33 cellular contexts compared by ENCODE assay signal in the genomic region with DNA sequence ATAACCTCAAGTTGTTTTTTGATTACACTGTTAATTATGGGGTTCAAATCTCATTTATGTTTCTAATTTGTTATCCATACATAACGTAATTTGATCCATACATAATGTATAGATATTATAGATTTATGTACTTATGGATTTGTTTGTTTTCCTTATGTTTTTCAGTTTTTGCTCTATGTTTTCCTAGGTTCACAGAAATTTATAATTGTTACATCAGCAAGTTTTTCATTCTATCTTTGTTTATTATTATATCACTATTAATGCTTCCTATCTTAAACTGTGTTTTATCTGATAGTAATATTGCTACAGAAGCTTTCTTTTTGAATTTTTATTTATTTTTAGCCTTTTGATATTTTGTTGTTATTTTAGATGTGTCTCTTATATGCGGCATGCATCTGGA.
"Had no signal": no experiment of that assay in that cellular context is flagged by ENCODE, and none has a peak within 500 bp of the region (broad histone marks: within the 10 kb centered on the region; RNA-seq: fewer than 3 reads in every experiment).

No MANE protein-coding gene starts in this region.

- H3K27ac ChIP-seq: adrenal gland, ascending aorta, cardiac muscle cell, WERI-Rb-1 had no signal

- ATAC-seq: activated CD8-positive, alpha-beta T cell treated with anti-CD3 and anti-CD28 coated beads for 36 hours; activated naive CD4-positive, alpha-beta T cell treated with anti-CD3 and anti-CD28 coated beads, Interleukin-2, amount 50 U/mL, for 72 hours; activated T-cell treated with anti-CD3 and anti-CD28 coated beads, Interleukin-2, amount 50 U/mL, for 4 hours; activated T-cell treated with anti-CD3 and anti-CD28 coated beads, Interleukin-2, amount 50 U/mL, for 72 hours; activated T-helper 17 cell treated with anti-CD3 and anti-CD28 coated beads, Interleukin-2, amount 50 U/mL, for 72 hours; WTC11 had no signal

- DNase-seq: activated CD4-positive, alpha-beta memory T cell treated with anti-CD3 and anti-CD28 coated beads for 36 hours; activated CD4-positive, alpha-beta T cell treated with anti-CD3 and anti-CD28 coated beads for 4 hours; activated CD4-positive, alpha-beta T cell treated with anti-CD3 and anti-CD28 coated beads, Interleukin-2, amount 10 ng/mL, durations not matched to agents 24 days and 14 days; activated CD4-positive, alpha-beta T cell treated with anti-CD3 and anti-CD28 coated beads, Interleukin-2, amount 50 U/mL, for 1 hour; activated CD4-positive, alpha-beta T cell treated with anti-CD3 and anti-CD28 coated beads, Interleukin-2, amount 50 U/mL, for 4 hours; activated CD4-positive, CD25-positive, alpha-beta regulatory T cell treated with anti-CD3 and anti-CD28 coated beads, Interleukin-2, amount 50 U/mL, for 72 hours; activated CD8-positive, alpha-beta memory T cell treated with anti-CD3 and anti-CD28 coated beads, Interleukin-2, amount 50 U/mL, for 4 hours; activated CD8-positive, alpha-beta T cell treated with anti-CD3 and anti-CD28 coated beads for 36 hours; activated effector memory CD4-positive, alpha-beta T cell treated with anti-CD3 and anti-CD28 coated beads, Interleukin-2, amount 50 U/mL, for 16 hours; activated gamma-delta T cell treated with Interleukin-2 at 50 U/mL for 16 hours; activated naive CD4-positive, alpha-beta T cell; activated naive CD4-positive, alpha-beta T cell treated with anti-CD3 and anti-CD28 coated beads for 36 hours; activated naive CD4-positive, alpha-beta T cell treated with anti-CD3 and anti-CD28 coated beads, Interleukin-2, amount 50 U/mL, for 16 hours; activated naive CD8-positive, alpha-beta T cell treated with anti-CD3 and anti-CD28 coated beads for 36 hours; activated T-cell treated with anti-CD3 and anti-CD28 coated beads for 4 hours; activated T-cell treated with anti-CD3 and anti-CD28 coated beads, Interleukin-2, amount 50 U/mL, for 1 hour; activated T-cell treated with anti-CD3 and anti-CD28 coated beads, Interleukin-2, amount 50 U/mL, for 4 hours; activated T-cell treated with anti-CD3 and anti-CD28 coated beads, Interleukin-2, amount 50 U/mL, for 72 hours; adrenal gland; amygdala; anterior cingulate cortex; caudate nucleus; cerebellar nuclear complex; T-helper 1 cell; T-helper 2 cell; T-helper 9 cell; WERI-Rb-1 had no signal

- H3K4me1 ChIP-seq: adrenal gland, ascending aorta had no signal

- H3K9me3 ChIP-seq: adrenal gland, ascending aorta had no signal

- H3K27me3 ChIP-seq: ascending aorta, cardiac muscle cell had no signal

- FAIRE-seq: bronchial epithelial cell had no signal

- H3K4me3 ChIP-seq: adrenal gland, ascending aorta, cardiac muscle cell had no signal

- H3K36me3 ChIP-seq: adrenal gland, ascending aorta, cardiac muscle cell, WERI-Rb-1 had no signal
